Comparison of ENCODE assay signal across 15 cellular contexts in the genomic region with DNA sequence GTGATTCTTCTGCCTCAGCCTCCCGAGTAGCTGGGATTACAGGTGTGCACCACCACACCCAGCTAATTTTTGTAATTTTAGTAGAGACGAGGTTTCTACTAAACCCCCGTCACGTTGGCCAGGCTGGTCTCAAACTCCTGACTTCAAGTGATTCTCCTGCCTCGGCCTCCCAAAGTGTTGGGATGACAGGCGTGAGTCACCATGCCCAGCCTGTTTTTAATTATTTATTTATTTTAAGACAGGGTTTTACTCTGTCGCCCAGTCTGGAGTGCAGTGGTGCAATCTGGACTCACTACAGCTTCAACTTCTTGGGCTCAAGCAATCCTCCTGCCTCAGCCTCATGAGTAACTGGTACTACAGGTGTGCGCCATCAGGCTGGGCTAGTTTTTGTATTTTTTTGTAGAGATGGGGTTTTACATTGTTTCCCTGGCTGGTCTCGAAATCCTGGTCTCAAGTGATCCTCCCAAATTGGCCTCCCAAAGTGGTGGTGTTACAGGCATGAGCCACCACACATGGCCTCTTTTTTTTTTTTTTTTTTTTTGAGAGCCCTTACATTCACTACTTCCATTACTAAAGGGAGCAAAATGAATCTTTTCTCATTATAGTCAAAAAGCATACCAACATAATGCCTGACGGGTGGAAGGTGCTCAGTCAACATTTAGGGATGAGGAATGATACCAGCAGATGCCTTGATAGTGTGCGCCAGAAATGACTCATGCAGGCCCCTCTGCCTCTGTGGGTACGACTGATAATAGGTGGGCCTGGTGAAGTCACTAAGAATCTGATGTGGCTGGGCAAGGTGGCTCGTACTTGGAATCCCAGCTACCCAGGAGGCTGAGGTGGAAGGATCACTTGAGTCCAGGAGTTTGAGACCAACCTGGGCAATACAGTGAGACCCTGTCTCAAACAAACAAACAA. TPM values are rescaled to one million over a fixed set of nuclear protein-coding genes. Genes with fewer than 3 reads are reported as not detected.
DNase-seq lines count a peak whose midpoint lies in the region; ATAC-seq and TF ChIP-seq lines count a peak whose summit lies in the region.
"Had no signal": no experiment of that assay in that cellular context is flagged by ENCODE, and none has a peak within 500 bp of the region (broad histone marks: within the 10 kb centered on the region; RNA-seq: fewer than 3 reads in every experiment).

No MANE protein-coding gene starts in this region.

- no peak overlapping the region for H4K12ac ChIP-seq in trophoblast cell (ENCODE audit: low read depth, low read length)

- no peaks in the 10 kb centered on the region for H3K79me1 ChIP-seq in trophoblast cell (ENCODE audit: low read length)

- intact Hi-C loops in mucosa of descending colon (cut with DNase I, micrococcal nuclease), result no loop called here

- H2AFZ ChIP-seq in Karpas-422 (ENCODE audit: low read length) (no peak overlapping the region), trophoblast cell (ENCODE audit: insufficient read depth, low read length, poor library complexity) (no peak overlapping the region)
- H2AFZ ChIP-seq: GM23338 had no signal

- no peak for TF ChIP-seq CTCF in mucosa of descending colon (IDR thresholded peaks at IDR 0.05)

- no peak overlapping the region for H3K4me2 ChIP-seq in Karpas-422 (ENCODE audit: low read depth, low read length, poor library complexity, severe bottlenecking)
- H3K4me2 ChIP-seq in trophoblast cell (ENCODE audit: low read length), result no peak overlapping the region
- H3K4me2 ChIP-seq: GM23338 had no signal

- H3K79me2 ChIP-seq in Karpas-422 (ENCODE audit: low read length), result no peaks in the 10 kb centered on the region; the same call in 1 of the 2 replicates
- no peaks in the 10 kb centered on the region for H3K79me2 ChIP-seq in trophoblast cell (ENCODE audit: control insufficient read depth, insufficient read depth, low read length, poor library complexity)

- H3K9ac ChIP-seq in Karpas-422 (ENCODE audit: low read length) (no peak overlapping the region), trophoblast cell (ENCODE audit: low read length) (no peak overlapping the region)

- H3K36me3 ChIP-seq in Karpas-422 (ENCODE audit: insufficient read depth, low read length) (peaks cover 14% of the 10 kb centered on the region), trophoblast cell (ENCODE audit: control insufficient read depth in 1 of 2, insufficient read depth in 2 of 2, low read length in 2 of 2) (peaks cover 7 to 10% of the 10 kb centered on the region in 2 experiments), mucosa of descending colon (ENCODE audit: low read depth) (no peaks in the 10 kb centered on the region)

- no peak overlapping the region for H2AK5ac ChIP-seq in trophoblast cell (ENCODE audit: low read length)

- H3K18ac ChIP-seq in trophoblast cell (ENCODE audit: low read length), result no peak overlapping the region

- no peak for ATAC-seq in GM19395 (IDR thresholded peaks at IDR 0.05; ENCODE audit: unreplicated experiment)
- ATAC-seq in mucosa of descending colon, result no peak
- ATAC-seq: GM23338 had no signal

- H3K9me2 ChIP-seq in Karpas-422 (replicated peaks; ENCODE audit: insufficient read depth, low read length), result no peaks in the 10 kb centered on the region

- H3K14ac ChIP-seq in trophoblast cell (ENCODE audit: low read length), result no peak overlapping the region

- H2BK12ac ChIP-seq in trophoblast cell (ENCODE audit: low read length), result no peak overlapping the region

- H3K27ac ChIP-seq in Karpas-422 (ENCODE audit: low read length) (peak overlapping the region; percentile 94), trophoblast cell (ENCODE audit: low read depth, low read length) (no peak overlapping the region)

- no peak overlapping the region for H4K91ac ChIP-seq in trophoblast cell (ENCODE audit: low read depth, low read length)

- H3K4me3 ChIP-seq in Karpas-422 (ENCODE audit: low read length) (no peak overlapping the region), trophoblast cell (ENCODE audit: low read depth, low read length) (no peak overlapping the region), mucosa of descending colon (no peak overlapping the region)
- H3K4me3 ChIP-seq: GM12878, GM23338 had no signal

- H3K4me1 ChIP-seq in Karpas-422 (ENCODE audit: low read length) (peaks cover 47% of the 10 kb centered on the region), trophoblast cell (ENCODE audit: control insufficient read depth in 1 of 2, insufficient read depth in 2 of 2, low read length in 2 of 2) (peaks cover 3 to 6% of the 10 kb centered on the region in 2 experiments), mucosa of descending colon (ENCODE audit: low read depth) (no peaks in the 10 kb centered on the region)
- H3K4me1 ChIP-seq: Caco-2 had no signal

- WGBS in trophoblast cell (ENCODE audit: extremely low coverage, insufficient coverage, insufficient read length), result no CpG with 5 or more reads among the region's 13 CpGs

- H4K8ac ChIP-seq in trophoblast cell (ENCODE audit: low read depth, low read length), result no peak overlapping the region

- H3K4ac ChIP-seq in trophoblast cell (ENCODE audit: low read depth, low read length), result no peak overlapping the region

- no peak overlapping the region for H2BK120ac ChIP-seq in trophoblast cell (ENCODE audit: insufficient read depth, low read length, poor library complexity)

- H3K27me3 ChIP-seq in Karpas-422 (ENCODE audit: low read length), result no peaks in the 10 kb centered on the region
- no peaks in the 10 kb centered on the region for H3K27me3 ChIP-seq in trophoblast cell (ENCODE audit: insufficient read depth, low read length)

- H3K23ac ChIP-seq in trophoblast cell (ENCODE audit: low read length), result no peak overlapping the region

- H2BK5ac ChIP-seq in trophoblast cell (ENCODE audit: low read depth, low read length, poor library complexity), result no peak overlapping the region

- peak; percentile 31 for DNase-seq in ELR (ENCODE audit: low read depth)
- no peak for DNase-seq in Karpas-422
- DNase-seq in dedifferentiated amniotic fluid mesenchymal stem cell (ENCODE audit: extremely low spot score), result peak; percentile 11
- DNase-seq in trophoblast cell, result peak; percentile 84 to 89
- DNase-seq in NCI-H1436 (lab: John Stamatoyannopoulos, UW), result no peak
- no peak for DNase-seq in mucosa of descending colon
- DNase-seq in putamen (ENCODE audit: low spot score), result no peak
- DNase-seq: C1 segment of cervical spinal cord; CD4-positive, alpha-beta memory T cell; H7; IMR-90 had no signal

- no peaks in the 10 kb centered on the region for H4K20me1 ChIP-seq in Karpas-422 (ENCODE audit: insufficient read depth, low read depth, low read length)

- H3K9me3 ChIP-seq in Karpas-422 (ENCODE audit: low read length), result no peaks in the 10 kb centered on the region
- H3K9me3 ChIP-seq in trophoblast cell (ENCODE audit: insufficient read depth, low read depth, low read length), result no peaks in the 10 kb centered on the region
- H3K9me3 ChIP-seq in mucosa of descending colon, result no peaks in the 10 kb centered on the region
- H3K9me3 ChIP-seq: Caco-2 had no signal

RNA-seq across cellular contexts. Expression of a gene that starts 17.8 kb away (rescaled TPM):
- total RNA-seq in Karpas-422 (2014; rRNA removed; shearing (Covaris generic); ENCODE audit: low replicate concordance), result 27.2 and 58.6 TPM in 2 replicates
- polyA plus RNA-seq in trophoblast cell (2013), result 32.2 and 33.1 TPM in 2 replicates
- total RNA-seq in mucosa of descending colon, result 10 to 100 TPM; 37.7 to 44.1 (median 43.0) TPM

RNA-seq across cellular contexts. Expression of a gene that starts 19.7 kb away (rescaled TPM):
- 27.3 and 36.4 TPM in 2 replicates for total RNA-seq in Karpas-422 (2014; rRNA removed; shearing (Covaris generic); ENCODE audit: low replicate concordance)
- polyA plus RNA-seq in trophoblast cell (2013), result 44.8 and 45.5 TPM in 2 replicates
- total RNA-seq in mucosa of descending colon, result 10 to 100 TPM; 25.9 to 28.7 (median 26.3) TPM

Comparison
In these comparisons a context has a peak if more than half of its experiments do, and no peak if none do; other contexts are left out.
1. DNase-seq: peak in ELR (single experiment), dedifferentiated amniotic fluid mesenchymal stem cell (single experiment) and trophoblast cell (2 of 2); none in Karpas-422 (single experiment), NCI-H1436 (single experiment), mucosa of descending colon (0 of 3) and putamen (single experiment).